Comparison of ENCODE assay signal across 1 cellular context in genomic region chr12:89379100-89379838, GRCh38.
TF ChIP-seq lines count a peak whose summit lies in the region.

No MANE protein-coding gene starts in this region.

TF ChIP-seq in HepG2, 621 proteins besides CTCF, POLR2A, EP300 and RAD21 (continued from another document):
- TF ChIP-seq THRA (CRISPR knock-in tag; IDR thresholded peaks at IDR 0.05; ENCODE audit: borderline replicate concordance) (no peak; the same call in 1 of the 2 replicates), HNF4A (CRISPR knock-in tag; IDR thresholded peaks at IDR 0.05) (peak; percentile 76), ZNF503 (CRISPR knock-in tag; IDR thresholded peaks at IDR 0.05) (peak; percentile 58; the same call in 1 of the 2 replicates), CEBPB (IDR thresholded peaks at IDR 0.05; ENCODE audit: borderline replicate concordance, low read depth, low read length) (no peak), FOXP1 (IDR thresholded peaks at IDR 0.05) (no peak), FOXP1 (CRISPR knock-in tag; IDR thresholded peaks at IDR 0.05) (peak; percentile 31; the same call in 1 of the 2 replicates), KLF13 (CRISPR knock-in tag; IDR thresholded peaks at IDR 0.05) (no peak), TARDBP (CRISPR knock-in tag; IDR thresholded peaks at IDR 0.05) (0 out of 2 replicates have a peak, but pooled peaks have one; percentile 2), NCOR1 (IDR thresholded peaks at IDR 0.05; ENCODE audit: borderline replicate concordance, low read length) (peak; percentile 68; the same call in 1 of the 2 replicates), ZNF136 (CRISPR knock-in tag; IDR thresholded peaks at IDR 0.05; ENCODE audit: low read depth) (no peak), AHR (CRISPR knock-in tag; IDR thresholded peaks at IDR 0.05) (no peak), TCF7 (IDR thresholded peaks at IDR 0.05; ENCODE audit: low read depth) (peak; percentile 55), ZFY (CRISPR knock-in tag; IDR thresholded peaks at IDR 0.05) (peak; percentile 41; the same call in 1 of the 2 replicates), ZBTB33 (CRISPR knock-in tag; IDR thresholded peaks at IDR 0.05) (no peak), NCOA5 (CRISPR knock-in tag; IDR thresholded peaks at IDR 0.05) (no peak), FOXK1 (CRISPR knock-in tag; IDR thresholded peaks at IDR 0.05; ENCODE audit: borderline replicate concordance, low read depth) (0 out of 2 replicates have a peak, but pooled peaks have one; percentile 26), ZNF878 (CRISPR knock-in tag; IDR thresholded peaks at IDR 0.05) (peak; percentile 51; the same call in 1 of the 2 replicates), HIVEP1 (CRISPR knock-in tag; IDR thresholded peaks at IDR 0.05) (no peak), LCORL (IDR thresholded peaks at IDR 0.05) (peak; percentile 42; the same call in 1 of the 2 replicates), LCORL (CRISPR knock-in tag; IDR thresholded peaks at IDR 0.05) (no peak), GTF3A (CRISPR knock-in tag; conservative IDR thresholded peaks at IDR 0.05) (no peak), ZNF891 (CRISPR knock-in tag; IDR thresholded peaks at IDR 0.05) (no peak)
